13 cellular contexts compared by ENCODE assay signal in the genomic region with DNA sequence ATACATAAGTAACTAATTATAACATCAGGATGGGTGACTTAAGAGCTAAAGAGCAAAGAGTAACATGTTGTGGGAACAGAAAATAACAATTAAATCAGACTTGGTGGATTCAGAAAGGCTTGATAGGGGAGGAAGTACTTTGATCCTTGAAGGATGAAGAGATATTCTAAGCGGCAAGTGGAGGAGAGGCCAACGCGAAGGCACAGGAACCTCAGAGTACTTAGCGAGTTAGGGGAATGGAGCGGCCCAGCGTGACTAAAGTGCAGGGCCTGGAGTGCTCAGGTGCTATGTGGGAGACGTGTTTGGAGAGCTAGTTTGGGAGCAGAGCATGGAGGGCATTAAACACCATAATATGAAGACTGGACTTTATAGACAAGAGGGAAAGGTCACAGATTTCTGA.
DNase-seq lines count a peak whose midpoint lies in the region; ATAC-seq and TF ChIP-seq lines count a peak whose summit lies in the region.
"Had no signal": no experiment of that assay in that cellular context is flagged by ENCODE, and none has a peak within 500 bp of the region (broad histone marks: within the 10 kb centered on the region; RNA-seq: fewer than 3 reads in every experiment).

No MANE protein-coding gene starts in this region.

- TF ChIP-seq CTCF in GM23338 (conservative IDR thresholded peaks at IDR 0.05; ENCODE audit: low read depth in 2 of 2), result no peak
- no peak for TF ChIP-seq CTCF in kidney epithelial cell (IDR thresholded peaks at IDR 0.05; ENCODE audit: insufficient read depth, low read length, poor library complexity, severe bottlenecking)
- no peak for TF ChIP-seq CTCF in GM10248 (IDR thresholded peaks at IDR 0.05; ENCODE audit: control extremely low read depth, extremely low read depth, low read depth, missing control alignments)

- no peak overlapping the region for H2AK5ac ChIP-seq in trophoblast cell (ENCODE audit: low read length)

- H3K27ac ChIP-seq in GM23338 (ENCODE audit: low read depth) (no peak overlapping the region), trophoblast cell (ENCODE audit: low read depth, low read length) (no peak overlapping the region)
- H3K27ac ChIP-seq: C4-2B had no signal

- H3K18ac ChIP-seq in trophoblast cell (ENCODE audit: low read length), result no peak overlapping the region

- no peaks in the 10 kb centered on the region for H3K27me3 Mint-ChIP-seq in GM23338 (ENCODE audit: insufficient read depth, low read depth, poor library complexity)
- H3K27me3 Mint-ChIP-seq: CD4-positive, alpha-beta T cell had no signal

- H3K36me3 ChIP-seq in GM23338 (ENCODE audit: insufficient read depth) (no peaks in the 10 kb centered on the region), kidney epithelial cell (ENCODE audit: control insufficient read depth, insufficient read depth, low read length) (no peaks in the 10 kb centered on the region), trophoblast cell (ENCODE audit: control insufficient read depth in 1 of 2, insufficient read depth in 2 of 2, low read length in 2 of 2) (peaks cover 0 to 3% of the 10 kb centered on the region in 2 experiments)
- H3K36me3 ChIP-seq: HAP-1 had no signal

- no peak overlapping the region for H2BK12ac ChIP-seq in trophoblast cell (ENCODE audit: low read length)

- H3K4me3 ChIP-seq in GM23338 (no peak overlapping the region), kidney epithelial cell (ENCODE audit: low read depth, low read length) (no peak overlapping the region), trophoblast cell (ENCODE audit: low read depth, low read length) (no peak overlapping the region)
- H3K4me3 ChIP-seq: HAP-1 had no signal

- no peak overlapping the region for H2BK120ac ChIP-seq in trophoblast cell (ENCODE audit: insufficient read depth, low read length, poor library complexity)

- peaks cover 4% of the 10 kb centered on the region for H3K79me1 ChIP-seq in trophoblast cell (ENCODE audit: low read length)

- H3K4me2 ChIP-seq in GM23338 (no peak overlapping the region), trophoblast cell (ENCODE audit: low read length) (no peak overlapping the region)

- peaks cover 5% of the 10 kb centered on the region; the same call in 1 of the 2 replicates for H3K9me2 ChIP-seq in GM23338 (ENCODE audit: insufficient read depth)

- H3K9me3 ChIP-seq in trophoblast cell (ENCODE audit: insufficient read depth, low read depth, low read length), result no peaks in the 10 kb centered on the region
- H3K9me3 ChIP-seq: Caco-2, HAP-1 had no signal

- no peak overlapping the region for H3K4me3 Mint-ChIP-seq in GM23338
- H3K4me3 Mint-ChIP-seq: B cell; CD4-positive, alpha-beta T cell had no signal

- DNase-seq in GM23338 (ENCODE audit: low spot score) (no peak), kidney epithelial cell (ENCODE audit: low read depth) (peak; percentile 19), trophoblast cell (no peak), GM10248 (ENCODE audit: extremely low spot score) (no peak), NCI-H345 treated with DMSO at 0.1 percent for 48 hours (lab: John Stamatoyannopoulos, UW; ENCODE audit: unreplicated experiment) (no peak), T-helper 2 cell (no peak)
- DNase-seq: Caco-2; CD4-positive, alpha-beta T cell; DMS79; GDM1 had no signal

- H3K4me1 ChIP-seq in GM23338 (ENCODE audit: insufficient read depth) (no peaks in the 10 kb centered on the region), trophoblast cell (ENCODE audit: control insufficient read depth in 1 of 2, insufficient read depth in 2 of 2, low read length in 2 of 2) (peaks cover 0 to 6% of the 10 kb centered on the region in 2 experiments)
- H3K4me1 ChIP-seq: HAP-1 had no signal

- CTCF ChIA-PET in GM10248 (lab: Yijun Ruan, JAX), result interaction anchor here (1.1 to 1.2 kb wide), 2 partner anchors 15 to 22 kb away, joined by 3 to 4 read pairs; no protein-coding TSS in a partner anchor

- H4K8ac ChIP-seq in trophoblast cell (ENCODE audit: low read depth, low read length), result no peak overlapping the region

- H3K4me1 Mint-ChIP-seq in GM23338, result peaks cover 5% of the 10 kb centered on the region
- H3K4me1 Mint-ChIP-seq: B cell had no signal

- POLR2A ChIA-PET in GM10248 (lab: Yijun Ruan, JAX), result no interaction called here

- no CpG with 5 or more reads among the region's 7 CpGs for WGBS in trophoblast cell (ENCODE audit: extremely low coverage, insufficient coverage, insufficient read length)

- H3F3A ChIP-seq in GM23338 (replicated peaks; ENCODE audit: low read depth), result no peaks in the 10 kb centered on the region

- no peak overlapping the region for H3K14ac ChIP-seq in trophoblast cell (ENCODE audit: low read length)

- H3K27me3 ChIP-seq in GM23338 (ENCODE audit: insufficient read depth) (no peaks in the 10 kb centered on the region), kidney epithelial cell (ENCODE audit: control insufficient read depth, insufficient read depth, low read length) (no peaks in the 10 kb centered on the region), trophoblast cell (ENCODE audit: insufficient read depth, low read length) (no peaks in the 10 kb centered on the region)

- H4K20me1 ChIP-seq in GM23338 (replicated peaks; ENCODE audit: insufficient read depth), result no peaks in the 10 kb centered on the region

- no peak overlapping the region for H4K12ac ChIP-seq in trophoblast cell (ENCODE audit: low read depth, low read length)

- no peaks in the 10 kb centered on the region for H3K9me3 Mint-ChIP-seq in GM23338
- H3K9me3 Mint-ChIP-seq: CD4-positive, alpha-beta T cell had no signal

- H3K4ac ChIP-seq in trophoblast cell (ENCODE audit: low read depth, low read length), result no peak overlapping the region

- H3K79me2 ChIP-seq in GM23338 (replicated peaks; ENCODE audit: insufficient read depth) (no peaks in the 10 kb centered on the region), trophoblast cell (ENCODE audit: control insufficient read depth, insufficient read depth, low read length, poor library complexity) (no peaks in the 10 kb centered on the region)

- peak overlapping the region; percentile 30 for H3K9ac ChIP-seq in trophoblast cell (ENCODE audit: low read length)

- H3K27ac Mint-ChIP-seq in GM23338, result no peak overlapping the region
- H3K27ac Mint-ChIP-seq: B cell; CD4-positive, alpha-beta T cell had no signal

- H3K23ac ChIP-seq in trophoblast cell (ENCODE audit: low read length), result peak overlapping the region; percentile 86

- H2AFZ ChIP-seq in GM23338, result 0 out of 2 replicates have a peak overlapping the region, but pooled peaks have one; percentile 52
- no peak overlapping the region for H2AFZ ChIP-seq in trophoblast cell (ENCODE audit: insufficient read depth, low read length, poor library complexity)

- H3K36me3 Mint-ChIP-seq in GM23338 (ENCODE audit: low read depth), result no peaks in the 10 kb centered on the region

- H4K91ac ChIP-seq in trophoblast cell (ENCODE audit: low read depth, low read length), result no peak overlapping the region

- ATAC-seq in GM23338, result no peak

- H2BK5ac ChIP-seq in trophoblast cell (ENCODE audit: low read depth, low read length, poor library complexity), result no peak overlapping the region

TF ChIP-seq in GM23338, 12 proteins besides CTCF, POLR2A, EP300 and RAD21 (continues in another document):
- TF ChIP-seq JUNB (IDR thresholded peaks at IDR 0.05; ENCODE audit: unreplicated experiment), result no peak
- TF ChIP-seq, protein P1, sequence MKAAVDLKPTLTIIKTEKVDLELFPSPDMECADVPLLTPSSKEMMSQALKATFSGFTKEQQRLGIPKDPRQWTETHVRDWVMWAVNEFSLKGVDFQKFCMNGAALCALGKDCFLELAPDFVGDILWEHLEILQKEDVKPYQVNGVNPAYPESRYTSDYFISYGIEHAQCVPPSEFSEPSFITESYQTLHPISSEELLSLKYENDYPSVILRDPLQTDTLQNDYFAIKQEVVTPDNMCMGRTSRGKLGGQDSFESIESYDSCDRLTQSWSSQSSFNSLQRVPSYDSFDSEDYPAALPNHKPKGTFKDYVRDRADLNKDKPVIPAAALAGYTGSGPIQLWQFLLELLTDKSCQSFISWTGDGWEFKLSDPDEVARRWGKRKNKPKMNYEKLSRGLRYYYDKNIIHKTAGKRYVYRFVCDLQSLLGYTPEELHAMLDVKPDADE (IDR thresholded peaks at IDR 0.05), result no peak
- TF ChIP-seq EZH2phosphoT487 (IDR thresholded peaks at IDR 0.05; ENCODE audit: unreplicated experiment), result no peak
- no peak for TF ChIP-seq ZNF114 (CRISPR knock-in tag; IDR thresholded peaks at IDR 0.05)
- TF ChIP-seq STAT1 (IDR thresholded peaks at IDR 0.05; ENCODE audit: unreplicated experiment), result no peak
- TF ChIP-seq ZNF331 (CRISPR knock-in tag; IDR thresholded peaks at IDR 0.05; ENCODE audit: low read depth), result no peak
- no peak for TF ChIP-seq POLR2AphosphoS5 (IDR thresholded peaks at IDR 0.05; ENCODE audit: low read depth)
- no peak for TF ChIP-seq CREB1 (CRISPR knock-in tag; IDR thresholded peaks at IDR 0.05; ENCODE audit: low read depth)
- TF ChIP-seq EZH2 (IDR thresholded peaks at IDR 0.05; ENCODE audit: low read depth, unreplicated experiment), result no peak
- TF ChIP-seq, protein P2, sequence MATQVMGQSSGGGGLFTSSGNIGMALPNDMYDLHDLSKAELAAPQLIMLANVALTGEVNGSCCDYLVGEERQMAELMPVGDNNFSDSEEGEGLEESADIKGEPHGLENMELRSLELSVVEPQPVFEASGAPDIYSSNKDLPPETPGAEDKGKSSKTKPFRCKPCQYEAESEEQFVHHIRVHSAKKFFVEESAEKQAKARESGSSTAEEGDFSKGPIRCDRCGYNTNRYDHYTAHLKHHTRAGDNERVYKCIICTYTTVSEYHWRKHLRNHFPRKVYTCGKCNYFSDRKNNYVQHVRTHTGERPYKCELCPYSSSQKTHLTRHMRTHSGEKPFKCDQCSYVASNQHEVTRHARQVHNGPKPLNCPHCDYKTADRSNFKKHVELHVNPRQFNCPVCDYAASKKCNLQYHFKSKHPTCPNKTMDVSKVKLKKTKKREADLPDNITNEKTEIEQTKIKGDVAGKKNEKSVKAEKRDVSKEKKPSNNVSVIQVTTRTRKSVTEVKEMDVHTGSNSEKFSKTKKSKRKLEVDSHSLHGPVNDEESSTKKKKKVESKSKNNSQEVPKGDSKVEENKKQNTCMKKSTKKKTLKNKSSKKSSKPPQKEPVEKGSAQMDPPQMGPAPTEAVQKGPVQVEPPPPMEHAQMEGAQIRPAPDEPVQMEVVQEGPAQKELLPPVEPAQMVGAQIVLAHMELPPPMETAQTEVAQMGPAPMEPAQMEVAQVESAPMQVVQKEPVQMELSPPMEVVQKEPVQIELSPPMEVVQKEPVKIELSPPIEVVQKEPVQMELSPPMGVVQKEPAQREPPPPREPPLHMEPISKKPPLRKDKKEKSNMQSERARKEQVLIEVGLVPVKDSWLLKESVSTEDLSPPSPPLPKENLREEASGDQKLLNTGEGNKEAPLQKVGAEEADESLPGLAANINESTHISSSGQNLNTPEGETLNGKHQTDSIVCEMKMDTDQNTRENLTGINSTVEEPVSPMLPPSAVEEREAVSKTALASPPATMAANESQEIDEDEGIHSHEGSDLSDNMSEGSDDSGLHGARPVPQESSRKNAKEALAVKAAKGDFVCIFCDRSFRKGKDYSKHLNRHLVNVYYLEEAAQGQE (IDR thresholded peaks at IDR 0.05; ENCODE audit: unreplicated experiment), result no peak
- TF ChIP-seq NANOG (IDR thresholded peaks at IDR 0.05; ENCODE audit: borderline replicate concordance), result no peak
